In the genomic region with DNA sequence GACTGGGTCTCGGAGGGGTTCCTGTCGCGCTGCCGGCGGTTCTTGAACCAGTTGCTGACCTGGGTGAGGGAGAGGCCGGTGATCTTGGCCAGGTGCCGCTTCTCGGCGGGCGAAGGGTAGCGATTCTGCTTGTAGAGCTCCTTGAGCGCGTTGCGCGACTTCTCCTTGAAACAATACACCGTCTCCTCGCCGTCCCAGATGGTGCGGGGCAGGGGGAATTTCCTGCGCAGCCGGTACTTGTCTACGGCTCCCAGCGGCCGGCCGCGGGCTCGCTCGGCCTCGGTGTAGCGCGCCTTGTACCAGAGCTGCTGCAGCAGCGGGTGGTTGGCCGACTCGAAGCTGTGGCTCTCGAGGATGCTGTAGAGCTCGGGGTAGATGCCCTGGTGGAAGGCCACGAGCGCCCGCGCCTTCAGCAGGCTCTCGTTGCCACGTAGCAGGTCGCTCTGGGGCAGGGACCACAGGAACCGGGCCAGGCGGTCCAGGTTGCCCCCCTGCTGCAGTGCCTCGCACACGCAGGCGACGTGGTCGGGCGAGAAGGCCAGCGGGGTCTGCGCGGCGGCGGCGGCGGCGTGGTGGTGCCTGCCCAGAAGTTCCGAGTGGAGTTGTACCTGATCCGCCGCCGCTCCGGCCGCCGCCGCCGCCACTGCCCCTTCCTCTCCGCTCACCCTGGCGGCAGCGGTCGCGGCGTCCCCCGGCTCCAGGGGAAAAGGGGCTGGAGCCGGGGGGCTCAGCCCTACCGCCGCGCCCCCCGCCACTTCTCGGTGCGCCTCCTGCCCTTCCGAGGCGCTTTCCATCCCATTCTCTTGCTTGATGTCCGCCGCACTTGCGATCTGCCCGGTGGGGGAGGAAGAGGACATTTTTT, we compare ENCODE assay signal across 1 cellular context.
TF ChIP-seq lines count a peak whose summit lies in the region.

No MANE protein-coding gene starts in this region.

TF ChIP-seq in HEK293, 187 proteins besides CTCF, POLR2A, EP300 and RAD21 (continued from another document and continues in another):
- TF ChIP-seq, protein P1, sequence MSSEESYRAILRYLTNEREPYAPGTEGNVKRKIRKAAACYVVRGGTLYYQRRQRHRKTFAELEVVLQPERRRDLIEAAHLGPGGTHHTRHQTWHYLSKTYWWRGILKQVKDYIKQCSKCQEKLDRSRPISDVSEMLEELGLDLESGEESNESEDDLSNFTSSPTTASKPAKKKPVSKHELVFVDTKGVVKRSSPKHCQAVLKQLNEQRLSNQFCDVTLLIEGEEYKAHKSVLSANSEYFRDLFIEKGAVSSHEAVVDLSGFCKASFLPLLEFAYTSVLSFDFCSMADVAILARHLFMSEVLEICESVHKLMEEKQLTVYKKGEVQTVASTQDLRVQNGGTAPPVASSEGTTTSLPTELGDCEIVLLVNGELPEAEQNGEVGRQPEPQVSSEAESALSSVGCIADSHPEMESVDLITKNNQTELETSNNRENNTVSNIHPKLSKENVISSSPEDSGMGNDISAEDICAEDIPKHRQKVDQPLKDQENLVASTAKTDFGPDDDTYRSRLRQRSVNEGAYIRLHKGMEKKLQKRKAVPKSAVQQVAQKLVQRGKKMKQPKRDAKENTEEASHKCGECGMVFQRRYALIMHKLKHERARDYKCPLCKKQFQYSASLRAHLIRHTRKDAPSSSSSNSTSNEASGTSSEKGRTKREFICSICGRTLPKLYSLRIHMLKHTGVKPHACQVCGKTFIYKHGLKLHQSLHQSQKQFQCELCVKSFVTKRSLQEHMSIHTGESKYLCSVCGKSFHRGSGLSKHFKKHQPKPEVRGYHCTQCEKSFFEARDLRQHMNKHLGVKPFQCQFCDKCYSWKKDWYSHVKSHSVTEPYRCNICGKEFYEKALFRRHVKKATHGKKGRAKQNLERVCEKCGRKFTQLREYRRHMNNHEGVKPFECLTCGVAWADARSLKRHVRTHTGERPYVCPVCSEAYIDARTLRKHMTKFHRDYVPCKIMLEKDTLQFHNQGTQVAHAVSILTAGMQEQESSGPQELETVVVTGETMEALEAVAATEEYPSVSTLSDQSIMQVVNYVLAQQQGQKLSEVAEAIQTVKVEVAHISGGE (tag by site-specific recombination; conservative IDR thresholded peaks at IDR 0.05; ENCODE audit: low read depth), result no peak
- TF ChIP-seq ZNF558 (tag by site-specific recombination; IDR thresholded peaks at IDR 0.05), result no peak
- TF ChIP-seq ZNF747 (tag by site-specific recombination; IDR thresholded peaks at IDR 0.05), result no peak
- TF ChIP-seq SP3 (tag by site-specific recombination; IDR thresholded peaks at IDR 0.05), result no peak
- TF ChIP-seq ZNF354C (tag by site-specific recombination; IDR thresholded peaks at IDR 0.05; ENCODE audit: borderline replicate concordance, low read depth), result no peak
- no peak for TF ChIP-seq ZNF48 (tag by site-specific recombination; IDR thresholded peaks at IDR 0.05)
- no peak for TF ChIP-seq TRIM28 (IDR thresholded peaks at IDR 0.05; ENCODE audit: borderline replicate concordance, low read length)
- TF ChIP-seq ZNF16 (tag by site-specific recombination; IDR thresholded peaks at IDR 0.05; ENCODE audit: low read depth), result no peak
- TF ChIP-seq ZNF341 (tag by site-specific recombination; IDR thresholded peaks at IDR 0.05; ENCODE audit: low read depth), result no peak
- 0 out of 2 replicates have a peak, but pooled peaks have one; percentile 11 for TF ChIP-seq ZNF501 (tag by site-specific recombination; IDR thresholded peaks at IDR 0.05)
- TF ChIP-seq, protein P2, sequence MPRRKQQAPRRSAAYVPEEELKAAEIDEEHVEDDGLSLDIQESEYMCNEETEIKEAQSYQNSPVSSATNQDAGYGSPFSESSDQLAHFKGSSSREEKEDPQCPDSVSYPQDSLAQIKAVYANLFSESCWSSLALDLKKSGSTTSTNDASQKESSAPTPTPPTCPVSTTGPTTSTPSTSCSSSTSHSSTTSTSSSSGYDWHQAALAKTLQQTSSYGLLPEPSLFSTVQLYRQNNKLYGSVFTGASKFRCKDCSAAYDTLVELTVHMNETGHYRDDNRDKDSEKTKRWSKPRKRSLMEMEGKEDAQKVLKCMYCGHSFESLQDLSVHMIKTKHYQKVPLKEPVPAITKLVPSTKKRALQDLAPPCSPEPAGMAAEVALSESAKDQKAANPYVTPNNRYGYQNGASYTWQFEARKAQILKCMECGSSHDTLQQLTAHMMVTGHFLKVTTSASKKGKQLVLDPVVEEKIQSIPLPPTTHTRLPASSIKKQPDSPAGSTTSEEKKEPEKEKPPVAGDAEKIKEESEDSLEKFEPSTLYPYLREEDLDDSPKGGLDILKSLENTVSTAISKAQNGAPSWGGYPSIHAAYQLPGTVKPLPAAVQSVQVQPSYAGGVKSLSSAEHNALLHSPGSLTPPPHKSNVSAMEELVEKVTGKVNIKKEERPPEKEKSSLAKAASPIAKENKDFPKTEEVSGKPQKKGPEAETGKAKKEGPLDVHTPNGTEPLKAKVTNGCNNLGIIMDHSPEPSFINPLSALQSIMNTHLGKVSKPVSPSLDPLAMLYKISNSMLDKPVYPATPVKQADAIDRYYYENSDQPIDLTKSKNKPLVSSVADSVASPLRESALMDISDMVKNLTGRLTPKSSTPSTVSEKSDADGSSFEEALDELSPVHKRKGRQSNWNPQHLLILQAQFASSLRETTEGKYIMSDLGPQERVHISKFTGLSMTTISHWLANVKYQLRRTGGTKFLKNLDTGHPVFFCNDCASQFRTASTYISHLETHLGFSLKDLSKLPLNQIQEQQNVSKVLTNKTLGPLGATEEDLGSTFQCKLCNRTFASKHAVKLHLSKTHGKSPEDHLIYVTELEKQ (tag by site-specific recombination; IDR thresholded peaks at IDR 0.05; ENCODE audit: borderline replicate concordance), result no peak
- TF ChIP-seq ZIC2 (tag by site-specific recombination; IDR thresholded peaks at IDR 0.05), result no peak
- TF ChIP-seq ZNF621 (tag by site-specific recombination; IDR thresholded peaks at IDR 0.05), result no peak
- no peak for TF ChIP-seq ZNF626 (tag by site-specific recombination; IDR thresholded peaks at IDR 0.05)
- TF ChIP-seq ZNF777 (tag by site-specific recombination; IDR thresholded peaks at IDR 0.05; ENCODE audit: borderline replicate concordance), result no peak
- TF ChIP-seq, protein P3, sequence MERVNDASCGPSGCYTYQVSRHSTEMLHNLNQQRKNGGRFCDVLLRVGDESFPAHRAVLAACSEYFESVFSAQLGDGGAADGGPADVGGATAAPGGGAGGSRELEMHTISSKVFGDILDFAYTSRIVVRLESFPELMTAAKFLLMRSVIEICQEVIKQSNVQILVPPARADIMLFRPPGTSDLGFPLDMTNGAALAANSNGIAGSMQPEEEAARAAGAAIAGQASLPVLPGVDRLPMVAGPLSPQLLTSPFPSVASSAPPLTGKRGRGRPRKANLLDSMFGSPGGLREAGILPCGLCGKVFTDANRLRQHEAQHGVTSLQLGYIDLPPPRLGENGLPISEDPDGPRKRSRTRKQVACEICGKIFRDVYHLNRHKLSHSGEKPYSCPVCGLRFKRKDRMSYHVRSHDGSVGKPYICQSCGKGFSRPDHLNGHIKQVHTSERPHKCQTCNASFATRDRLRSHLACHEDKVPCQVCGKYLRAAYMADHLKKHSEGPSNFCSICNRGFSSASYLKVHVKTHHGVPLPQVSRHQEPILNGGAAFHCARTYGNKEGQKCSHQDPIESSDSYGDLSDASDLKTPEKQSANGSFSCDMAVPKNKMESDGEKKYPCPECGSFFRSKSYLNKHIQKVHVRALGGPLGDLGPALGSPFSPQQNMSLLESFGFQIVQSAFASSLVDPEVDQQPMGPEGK (tag by site-specific recombination; IDR thresholded peaks at IDR 0.05), result 0 out of 2 replicates have a peak, but pooled peaks have one; percentile 6
- no peak for TF ChIP-seq KLF10 (tag by site-specific recombination; IDR thresholded peaks at IDR 0.05)
- peak; percentile 29; the same call in 1 of the 2 replicates for TF ChIP-seq ZNF335 (tag by site-specific recombination; conservative IDR thresholded peaks at IDR 0.05)
- TF ChIP-seq, protein P4, sequence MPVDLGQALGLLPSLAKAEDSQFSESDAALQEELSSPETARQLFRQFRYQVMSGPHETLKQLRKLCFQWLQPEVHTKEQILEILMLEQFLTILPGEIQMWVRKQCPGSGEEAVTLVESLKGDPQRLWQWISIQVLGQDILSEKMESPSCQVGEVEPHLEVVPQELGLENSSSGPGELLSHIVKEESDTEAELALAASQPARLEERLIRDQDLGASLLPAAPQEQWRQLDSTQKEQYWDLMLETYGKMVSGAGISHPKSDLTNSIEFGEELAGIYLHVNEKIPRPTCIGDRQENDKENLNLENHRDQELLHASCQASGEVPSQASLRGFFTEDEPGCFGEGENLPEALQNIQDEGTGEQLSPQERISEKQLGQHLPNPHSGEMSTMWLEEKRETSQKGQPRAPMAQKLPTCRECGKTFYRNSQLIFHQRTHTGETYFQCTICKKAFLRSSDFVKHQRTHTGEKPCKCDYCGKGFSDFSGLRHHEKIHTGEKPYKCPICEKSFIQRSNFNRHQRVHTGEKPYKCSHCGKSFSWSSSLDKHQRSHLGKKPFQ (tag by site-specific recombination; IDR thresholded peaks at IDR 0.05), result no peak
- TF ChIP-seq ZNF366 (tag by site-specific recombination; conservative IDR thresholded peaks at IDR 0.05), result no peak
- TF ChIP-seq ZNF677 (tag by site-specific recombination; IDR thresholded peaks at IDR 0.05), result no peak
- no peak for TF ChIP-seq ZNF37A (tag by site-specific recombination; IDR thresholded peaks at IDR 0.05)
- TF ChIP-seq ZNF629 (tag by site-specific recombination; IDR thresholded peaks at IDR 0.05), result no peak
- TF ChIP-seq HOXA7 (CRISPR knock-in tag; IDR thresholded peaks at IDR 0.05; ENCODE audit: borderline replicate concordance), result no peak
- TF ChIP-seq INSM2 (tag by site-specific recombination; IDR thresholded peaks at IDR 0.05), result no peak
- no peak for TF ChIP-seq ZSCAN23 (tag by site-specific recombination; IDR thresholded peaks at IDR 0.05)
- TF ChIP-seq ZBTB44 (tag by site-specific recombination; IDR thresholded peaks at IDR 0.05), result no peak
- TF ChIP-seq ZNF2 (tag by site-specific recombination; IDR thresholded peaks at IDR 0.05), result no peak; the same call in 1 of the 2 replicates
- no peak for TF ChIP-seq BCL11B (tag by site-specific recombination; IDR thresholded peaks at IDR 0.05; ENCODE audit: low read depth)
- TF ChIP-seq OSR2 (tag by site-specific recombination; IDR thresholded peaks at IDR 0.05), result no peak
- TF ChIP-seq ZNF404 (tag by site-specific recombination; IDR thresholded peaks at IDR 0.05), result no peak
- TF ChIP-seq ATF2 (tag by site-specific recombination; IDR thresholded peaks at IDR 0.05; ENCODE audit: low read depth), result no peak
- TF ChIP-seq ZNF274 (IDR thresholded peaks at IDR 0.05; ENCODE audit: low read length), result no peak
- no peak for TF ChIP-seq ZNF274 (tag by site-specific recombination; IDR thresholded peaks at IDR 0.05; ENCODE audit: borderline replicate concordance)
- TF ChIP-seq GLI2 (tag by site-specific recombination; IDR thresholded peaks at IDR 0.05; ENCODE audit: borderline replicate concordance, low read depth), result no peak
- TF ChIP-seq, protein P5, sequence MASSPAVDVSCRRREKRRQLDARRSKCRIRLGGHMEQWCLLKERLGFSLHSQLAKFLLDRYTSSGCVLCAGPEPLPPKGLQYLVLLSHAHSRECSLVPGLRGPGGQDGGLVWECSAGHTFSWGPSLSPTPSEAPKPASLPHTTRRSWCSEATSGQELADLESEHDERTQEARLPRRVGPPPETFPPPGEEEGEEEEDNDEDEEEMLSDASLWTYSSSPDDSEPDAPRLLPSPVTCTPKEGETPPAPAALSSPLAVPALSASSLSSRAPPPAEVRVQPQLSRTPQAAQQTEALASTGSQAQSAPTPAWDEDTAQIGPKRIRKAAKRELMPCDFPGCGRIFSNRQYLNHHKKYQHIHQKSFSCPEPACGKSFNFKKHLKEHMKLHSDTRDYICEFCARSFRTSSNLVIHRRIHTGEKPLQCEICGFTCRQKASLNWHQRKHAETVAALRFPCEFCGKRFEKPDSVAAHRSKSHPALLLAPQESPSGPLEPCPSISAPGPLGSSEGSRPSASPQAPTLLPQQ (tag by site-specific recombination; IDR thresholded peaks at IDR 0.05), result no peak
- TF ChIP-seq ZNF660 (tag by site-specific recombination; IDR thresholded peaks at IDR 0.05), result no peak
